7 cellular contexts compared by ENCODE assay signal in genomic region chr19:745138-745537, GRCh38. TPM values are rescaled to one million over a fixed set of nuclear protein-coding genes. Genes with fewer than 3 reads are reported as not detected.
"Had no signal": no experiment of that assay in that cellular context is flagged by ENCODE, and none has a peak within 500 bp of the region (broad histone marks: within the 10 kb centered on the region; RNA-seq: fewer than 3 reads in every experiment).

No MANE protein-coding gene starts in this region.

RNA-seq across cellular contexts. Expression of gene MISP, which starts 5.8 kb away (rescaled TPM):
- total RNA-seq: activated CD4-positive, alpha-beta memory T cell treated with anti-CD3 and anti-CD28 coated beads, Interleukin-2, amount 10 ng/mL, durations not matched to agents 7 days and 5 days; activated CD8-positive, alpha-beta memory T cell treated with anti-CD3 and anti-CD28 coated beads, Interleukin-2, amount 10 ng/mL, durations not matched to agents 7 days and 5 days; T-helper 1 cell treated with Interleukin-12 subunit alpha and Interleukin-12 subunit beta and Interleukin-4 antibody, amounts not matched to agents 30 ng/mL and 1 ng/mL, for 36 hours; T-helper 2 cell treated with Interferon-gamma antibody and Interleukin-4, amounts not matched to agents 100 ng/mL and 5 ng/mL, for 36 hours had no signal

RNA-seq across cellular contexts. Expression of gene PALM, which starts 36.4 kb away (rescaled TPM):
- total RNA-seq: activated CD4-positive, alpha-beta memory T cell treated with anti-CD3 and anti-CD28 coated beads, Interleukin-2, amount 10 ng/mL, durations not matched to agents 7 days and 5 days; activated CD8-positive, alpha-beta memory T cell treated with anti-CD3 and anti-CD28 coated beads, Interleukin-2, amount 10 ng/mL, durations not matched to agents 7 days and 5 days; T-helper 1 cell treated with Interleukin-12 subunit alpha and Interleukin-12 subunit beta and Interleukin-4 antibody, amounts not matched to agents 30 ng/mL and 1 ng/mL, for 36 hours; T-helper 2 cell treated with Interferon-gamma antibody and Interleukin-4, amounts not matched to agents 100 ng/mL and 5 ng/mL, for 36 hours had no signal

RNA-seq across cellular contexts. Expression of gene PRSS57, which starts 49.9 kb away (rescaled TPM):
- total RNA-seq: activated CD4-positive, alpha-beta memory T cell treated with anti-CD3 and anti-CD28 coated beads, Interleukin-2, amount 10 ng/mL, durations not matched to agents 7 days and 5 days; aorta; NCI-H460; SJCRH30; T-helper 1 cell treated with Interleukin-12 subunit alpha and Interleukin-12 subunit beta and Interleukin-4 antibody, amounts not matched to agents 30 ng/mL and 1 ng/mL, for 36 hours; T-helper 2 cell treated with Interferon-gamma antibody and Interleukin-4, amounts not matched to agents 100 ng/mL and 5 ng/mL, for 36 hours had no signal
- polyA plus RNA-seq: aorta had no signal
